Comparison of ENCODE assay signal across 2 cellular contexts in the genomic region with DNA sequence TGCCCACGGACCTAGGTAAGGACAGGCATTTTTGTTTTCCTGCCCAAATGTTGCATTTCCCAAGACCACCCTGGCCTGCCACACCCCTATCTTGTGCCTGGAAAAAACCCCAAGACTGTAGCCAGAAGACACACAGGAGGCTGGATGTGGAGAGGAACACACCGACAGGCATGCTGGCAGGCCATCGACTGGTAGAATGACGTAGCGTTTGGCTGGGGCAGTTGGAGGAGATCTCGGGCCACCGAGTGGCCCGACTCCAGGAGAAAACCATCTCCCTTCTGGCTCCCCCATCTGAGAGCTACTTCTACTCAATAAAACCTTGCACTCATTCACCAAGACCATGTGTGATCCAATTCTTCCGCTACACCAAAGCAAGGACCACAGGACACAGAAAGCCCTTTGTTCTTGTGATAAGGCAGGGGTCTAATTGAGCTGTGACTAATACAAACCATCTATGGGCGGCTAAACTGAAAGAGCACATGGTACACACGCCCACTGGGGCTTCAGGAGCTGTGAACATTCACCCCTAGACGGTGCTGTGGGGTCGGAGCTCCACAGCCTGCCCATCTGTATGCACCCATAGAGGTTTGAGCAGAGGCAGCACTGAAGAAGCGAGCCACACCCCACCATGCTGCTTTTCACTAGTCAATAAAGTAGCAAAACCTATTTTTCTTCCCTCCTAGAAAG.
TF ChIP-seq lines count a peak whose summit lies in the region.

No MANE protein-coding gene starts in this region.

TF ChIP-seq in HepG2, 621 proteins besides CTCF, POLR2A, EP300 and RAD21:
- no peak for TF ChIP-seq TGIF2 (CRISPR knock-in tag; IDR thresholded peaks at IDR 0.05)
- no peak for TF ChIP-seq MEIS1 (CRISPR knock-in tag; IDR thresholded peaks at IDR 0.05; ENCODE audit: borderline replicate concordance)
- no peak for TF ChIP-seq SOX13 (IDR thresholded peaks at IDR 0.05)
- 0 out of 4 replicates have a peak, but pooled peaks of 1 of the 2 experiments have one; percentile 9 for TF ChIP-seq SOX13 (CRISPR knock-in tag; conservative IDR thresholded peaks at IDR 0.05 in 1 of 2, IDR thresholded peaks at IDR 0.05 in 1 of 2)
- no peak for TF ChIP-seq ZNF788 (CRISPR knock-in tag; IDR thresholded peaks at IDR 0.05; ENCODE audit: borderline replicate concordance)
- peak; percentile 35; the same call in 1 of the 2 replicates for TF ChIP-seq SAP130 (CRISPR knock-in tag; IDR thresholded peaks at IDR 0.05; ENCODE audit: low read depth)
- peak; percentile 54; the same call in 1 of the 2 replicates for TF ChIP-seq MAX (IDR thresholded peaks at IDR 0.05)
- TF ChIP-seq ZNF543 (CRISPR knock-in tag; IDR thresholded peaks at IDR 0.05) = peak; percentile 41; the same call in 1 of the 2 replicates
- TF ChIP-seq SOX5 (CRISPR knock-in tag; IDR thresholded peaks at IDR 0.05; ENCODE audit: borderline replicate concordance) = 0 out of 2 replicates have a peak, but pooled peaks have one; percentile 10
- TF ChIP-seq ZNF136 (CRISPR knock-in tag; IDR thresholded peaks at IDR 0.05; ENCODE audit: low read depth) = no peak
- TF ChIP-seq, protein P1, sequence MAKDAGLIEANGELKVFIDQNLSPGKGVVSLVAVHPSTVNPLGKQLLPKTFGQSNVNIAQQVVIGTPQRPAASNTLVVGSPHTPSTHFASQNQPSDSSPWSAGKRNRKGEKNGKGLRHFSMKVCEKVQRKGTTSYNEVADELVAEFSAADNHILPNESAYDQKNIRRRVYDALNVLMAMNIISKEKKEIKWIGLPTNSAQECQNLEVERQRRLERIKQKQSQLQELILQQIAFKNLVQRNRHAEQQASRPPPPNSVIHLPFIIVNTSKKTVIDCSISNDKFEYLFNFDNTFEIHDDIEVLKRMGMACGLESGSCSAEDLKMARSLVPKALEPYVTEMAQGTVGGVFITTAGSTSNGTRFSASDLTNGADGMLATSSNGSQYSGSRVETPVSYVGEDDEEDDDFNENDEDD (CRISPR knock-in tag; IDR thresholded peaks at IDR 0.05; ENCODE audit: borderline replicate concordance) = peak; percentile 50; the same call in 1 of the 2 replicates
- TF ChIP-seq FOSL2 (CRISPR knock-in tag; IDR thresholded peaks at IDR 0.05) = peak; percentile 47
- 0 out of 2 replicates have a peak, but pooled peaks have one; percentile 45 for TF ChIP-seq ZNF574 (CRISPR knock-in tag; IDR thresholded peaks at IDR 0.05)
- TF ChIP-seq FLYWCH1 (CRISPR knock-in tag; IDR thresholded peaks at IDR 0.05) = no peak
- TF ChIP-seq STAG1 (CRISPR knock-in tag; IDR thresholded peaks at IDR 0.05) = 0 out of 2 replicates have a peak, but pooled peaks have one; percentile 14

TF ChIP-seq in GM12878, 131 proteins besides CTCF, POLR2A, EP300 and RAD21:
- no peak for TF ChIP-seq SMAD1 (IDR thresholded peaks at IDR 0.05; ENCODE audit: low read depth, partially characterized antibody)
- no peak for TF ChIP-seq IKZF2 (IDR thresholded peaks at IDR 0.05)
- no peak for TF ChIP-seq IKZF1 (conservative IDR thresholded peaks at IDR 0.05)
- TF ChIP-seq ESRRA (IDR thresholded peaks at IDR 0.05; ENCODE audit: low read length) = no peak
- TF ChIP-seq KAT2A (conservative IDR thresholded peaks at IDR 0.05; ENCODE audit: control insufficient read depth, low read depth, low read length) = no peak
- TF ChIP-seq ZNF384 (IDR thresholded peaks at IDR 0.05; ENCODE audit: borderline replicate concordance, low read depth, low read length) = no peak
- TF ChIP-seq MXI1 (IDR thresholded peaks at IDR 0.05; ENCODE audit: low read depth, low read length) = no peak
- no peak for TF ChIP-seq NKRF (conservative IDR thresholded peaks at IDR 0.05)
